In the genomic region with DNA sequence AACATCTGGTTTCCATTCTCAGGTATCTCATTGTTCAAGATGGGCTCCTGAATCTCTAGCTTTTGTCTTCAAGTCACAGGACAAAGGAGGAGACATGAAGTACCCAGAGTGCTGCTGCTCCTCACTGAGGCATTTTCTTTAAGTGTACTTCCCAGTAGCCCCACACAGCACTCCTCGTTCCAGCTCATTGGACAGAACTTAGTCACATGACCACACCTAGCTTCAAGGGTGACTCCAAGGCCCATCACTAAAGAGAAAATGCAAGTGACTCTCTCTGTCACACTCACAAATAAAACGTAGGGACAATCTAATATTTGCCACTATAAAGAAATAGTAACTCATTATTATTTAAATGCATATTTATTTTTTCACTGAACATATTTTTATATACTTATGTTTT, we compare ENCODE assay signal across 1 cellular context.
TF ChIP-seq lines count a peak whose summit lies in the region.

No MANE protein-coding gene starts in this region.

TF ChIP-seq in GM23338, 12 proteins besides CTCF, POLR2A, EP300 and RAD21 (continued from another document):
- TF ChIP-seq ZNF462 (CRISPR knock-in tag; IDR thresholded peaks at IDR 0.05) = no peak
